Comparison of ENCODE assay signal across 13 cellular contexts in the genomic region with DNA sequence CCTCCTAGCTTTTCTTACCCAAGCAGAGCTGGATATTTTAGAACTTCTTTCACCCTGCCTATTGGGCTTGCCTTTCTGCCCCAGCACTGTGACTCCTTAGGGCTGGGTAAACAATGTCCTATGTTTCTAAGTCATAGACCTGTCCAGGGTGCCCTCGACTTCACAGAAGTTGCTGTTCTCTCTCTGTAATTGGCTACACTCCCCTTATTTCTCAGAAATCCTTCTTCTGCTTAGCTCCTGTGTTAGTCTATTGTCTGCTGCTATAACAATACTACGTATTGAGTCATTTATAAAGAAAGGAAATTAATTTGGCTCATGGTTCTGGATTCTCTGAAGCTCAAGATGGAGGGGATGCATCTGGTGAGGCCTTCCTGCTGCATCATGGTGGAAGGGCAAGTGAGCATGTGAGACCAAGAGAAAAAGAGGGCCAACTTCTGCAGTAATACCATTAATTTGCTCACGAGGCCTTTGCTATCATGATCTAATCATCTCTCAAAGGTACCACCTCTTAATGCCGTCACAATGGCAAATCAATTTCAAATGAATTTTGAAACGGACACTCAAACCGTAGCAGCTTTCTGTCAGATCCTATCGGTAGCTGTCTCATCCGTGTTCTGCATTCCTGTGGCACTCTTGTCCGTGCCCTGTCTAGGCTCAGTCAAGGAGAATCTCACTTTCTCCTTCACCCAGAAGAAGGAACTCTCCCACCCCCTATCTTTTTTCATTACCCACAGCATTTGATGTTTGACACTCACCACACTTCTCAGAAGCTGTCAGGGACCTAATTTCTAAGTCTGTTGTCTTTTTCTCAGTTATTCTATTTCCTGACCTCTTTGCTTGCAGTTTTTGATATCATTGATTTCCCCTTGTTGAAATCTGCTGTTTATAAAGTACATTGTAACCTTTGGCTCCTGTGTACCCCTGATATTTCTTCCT. TPM values are rescaled to one million over a fixed set of nuclear protein-coding genes. Genes with fewer than 3 reads are reported as not detected.
A peak's percentile ranks its signal among the peaks of the same experiment; 100 is the strongest.
DNase-seq lines count a peak whose midpoint lies in the region; ATAC-seq lines count a peak whose summit lies in the region.
"Had no signal": no experiment of that assay in that cellular context is flagged by ENCODE, and none has a peak within 500 bp of the region (broad histone marks: within the 10 kb centered on the region; RNA-seq: fewer than 3 reads in every experiment).

No MANE protein-coding gene starts in this region.

- peaks cover 23% of the 10 kb centered on the region for H3K9me3 Mint-ChIP-seq in activated naive CD4-positive, alpha-beta T cell treated with anti-CD3 and anti-CD28 coated beads, Interleukin-2, amount 10 ng/mL, durations not matched to agents 7 days and 5 days
- peaks cover 25% of the 10 kb centered on the region for H3K9me3 Mint-ChIP-seq in activated T-helper 1 cell treated with anti-CD3 and anti-CD28 coated beads, Interleukin-12 subunit alpha, Interleukin-12 subunit beta, Interleukin-2, Interleukin-4 antibody, amounts not matched to agents 30 ng/mL and 10 ng/mL and 1 ng/mL, durations not matched to agents 14 hours and 24 hours and 36 hours
- peaks cover 0 to 6% (median 0%) of the 10 kb centered on the region in 6 donors for H3K9me3 Mint-ChIP-seq in immature natural killer cell

- H3K4me1 Mint-ChIP-seq in activated naive CD4-positive, alpha-beta T cell treated with anti-CD3 and anti-CD28 coated beads, Interleukin-2, amount 10 ng/mL, durations not matched to agents 7 days and 5 days, result peaks cover 55% of the 10 kb centered on the region
- peaks cover 48% of the 10 kb centered on the region for H3K4me1 Mint-ChIP-seq in activated T-helper 1 cell treated with anti-CD3 and anti-CD28 coated beads, Interleukin-12 subunit alpha, Interleukin-12 subunit beta, Interleukin-2, Interleukin-4 antibody, amounts not matched to agents 30 ng/mL and 10 ng/mL and 1 ng/mL, durations not matched to agents 14 hours and 24 hours and 36 hours (ENCODE audit: low read depth)
- peaks cover 50% of the 10 kb centered on the region in 2 donors for H3K4me1 Mint-ChIP-seq in immature natural killer cell

- peak overlapping the region; percentile 75 for H3K27ac Mint-ChIP-seq in activated naive CD4-positive, alpha-beta T cell treated with anti-CD3 and anti-CD28 coated beads, Interleukin-2, amount 10 ng/mL, durations not matched to agents 7 days and 5 days
- peak overlapping the region; percentile 69 for H3K27ac Mint-ChIP-seq in activated T-helper 1 cell treated with anti-CD3 and anti-CD28 coated beads, Interleukin-12 subunit alpha, Interleukin-12 subunit beta, Interleukin-2, Interleukin-4 antibody, amounts not matched to agents 30 ng/mL and 10 ng/mL and 1 ng/mL, durations not matched to agents 14 hours and 24 hours and 36 hours
- peak overlapping the region; percentile 47 to 93 (median 86) for H3K27ac Mint-ChIP-seq in immature natural killer cell

- peak; percentile 20 for ATAC-seq in stimulated activated naive CD8-positive, alpha-beta T cell treated with anti-CD3 and anti-CD28 coated beads, Interleukin-15, Interleukin-2, amounts not matched to agents 100 U/mL and 50 U/mL, for 24 hours
- ATAC-seq in HG03108 (IDR thresholded peaks at IDR 0.05; ENCODE audit: unreplicated experiment), result no peak
- ATAC-seq: lower lobe of right lung, right cardiac atrium had no signal

- no peak overlapping the region for H3K4me3 Mint-ChIP-seq in activated naive CD4-positive, alpha-beta T cell treated with anti-CD3 and anti-CD28 coated beads, Interleukin-2, amount 10 ng/mL, durations not matched to agents 7 days and 5 days
- no peak overlapping the region for H3K4me3 Mint-ChIP-seq in activated T-helper 1 cell treated with anti-CD3 and anti-CD28 coated beads, Interleukin-12 subunit alpha, Interleukin-12 subunit beta, Interleukin-2, Interleukin-4 antibody, amounts not matched to agents 30 ng/mL and 10 ng/mL and 1 ng/mL, durations not matched to agents 14 hours and 24 hours and 36 hours
- H3K4me3 Mint-ChIP-seq in immature natural killer cell, result peak overlapping the region in 4 of 5 donors; percentile 27 to 78 (median 68)

- intact Hi-C loops in activated T-helper 1 cell treated with anti-CD3 and anti-CD28 coated beads, Interleukin-12 subunit alpha, Interleukin-12 subunit beta, Interleukin-2, Interleukin-4 antibody, amounts not matched to agents 30 ng/mL and 10 ng/mL and 1 ng/mL, durations not matched to agents 14 hours and 24 hours and 36 hours (cut with micrococcal nuclease), result no loop called here

- H3K27me3 Mint-ChIP-seq in activated naive CD4-positive, alpha-beta T cell treated with anti-CD3 and anti-CD28 coated beads, Interleukin-2, amount 10 ng/mL, durations not matched to agents 7 days and 5 days, result no peaks in the 10 kb centered on the region
- H3K27me3 Mint-ChIP-seq in activated T-helper 1 cell treated with anti-CD3 and anti-CD28 coated beads, Interleukin-12 subunit alpha, Interleukin-12 subunit beta, Interleukin-2, Interleukin-4 antibody, amounts not matched to agents 30 ng/mL and 10 ng/mL and 1 ng/mL, durations not matched to agents 14 hours and 24 hours and 36 hours (ENCODE audit: insufficient read depth), result no peaks in the 10 kb centered on the region
- peaks cover 0 to 3% (median 0%) of the 10 kb centered on the region in 3 donors for H3K27me3 Mint-ChIP-seq in immature natural killer cell (ENCODE audit: low read depth in 3 of 3)

- CTCF ChIA-PET in activated naive CD4-positive, alpha-beta T cell treated with anti-CD3 and anti-CD28 coated beads, Interleukin-2, amount 10 ng/mL, durations not matched to agents 7 days and 5 days (lab: Charles Lee), result interaction anchor here (1.1 to 9.8 kb wide), 7 partner anchors 8 to 79 kb away, joined by 3 to 201 read pairs (median 26); partner anchors contain the start of gene P2RY14

- H3K36me3 Mint-ChIP-seq in activated naive CD4-positive, alpha-beta T cell treated with anti-CD3 and anti-CD28 coated beads, Interleukin-2, amount 10 ng/mL, durations not matched to agents 7 days and 5 days, result peaks cover 24% of the 10 kb centered on the region
- H3K36me3 Mint-ChIP-seq in activated T-helper 1 cell treated with anti-CD3 and anti-CD28 coated beads, Interleukin-12 subunit alpha, Interleukin-12 subunit beta, Interleukin-2, Interleukin-4 antibody, amounts not matched to agents 30 ng/mL and 10 ng/mL and 1 ng/mL, durations not matched to agents 14 hours and 24 hours and 36 hours (ENCODE audit: low read depth), result peaks cover 33% of the 10 kb centered on the region
- peaks cover 6 to 14% (median 12%) of the 10 kb centered on the region in 3 donors for H3K36me3 Mint-ChIP-seq in immature natural killer cell

- no peak for DNase-seq in activated naive CD4-positive, alpha-beta T cell treated with anti-CD3 and anti-CD28 coated beads, Interleukin-2, amount 10 ng/mL, durations not matched to agents 7 days and 5 days
- DNase-seq in activated naive CD4-positive, alpha-beta T cell treated with anti-CD3 and anti-CD28 coated beads, Interleukin-2, amount 50 U/mL, for 16 hours, result no peak
- no peak for DNase-seq in activated T-helper 1 cell treated with anti-CD3 and anti-CD28 coated beads, Interleukin-12 subunit alpha, Interleukin-12 subunit beta, Interleukin-2, Interleukin-4 antibody, amounts not matched to agents 30 ng/mL and 10 ng/mL and 1 ng/mL, durations not matched to agents 14 hours and 24 hours and 36 hours (ENCODE audit: low spot score)
- DNase-seq in immature natural killer cell (no peak), NCI-H2171 treated with DMSO at 0.1 percent for 48 hours (lab: John Stamatoyannopoulos, UW) (no peak), cerebellum (ENCODE audit: low spot score) (no peak)
- DNase-seq in stimulated activated naive CD8-positive, alpha-beta T cell treated with anti-CD3 and anti-CD28 coated beads, Interleukin-15, Interleukin-2, amounts not matched to agents 100 U/mL and 50 U/mL, for 24 hours, result no peak
- DNase-seq: GF-D8, lower lobe of right lung, NCI-H187, NCI-H446 treated with DMSO at 0.1 percent for 48 hours, right cardiac atrium had no signal

RNA-seq across cellular contexts. Expression of gene GPR171, which starts 22.3 kb away (rescaled TPM):
- 172 and 191 TPM in 2 replicates for total RNA-seq in activated T-helper 1 cell treated with anti-CD3 and anti-CD28 coated beads, Interleukin-12 subunit alpha, Interleukin-12 subunit beta, Interleukin-2, Interleukin-4 antibody, amounts not matched to agents 30 ng/mL and 10 ng/mL and 1 ng/mL, durations not matched to agents 14 hours and 24 hours and 36 hours
- 10 to 100 TPM in 2 of 3 donors, 1 to 10 TPM in 1; 9.3 to 16.5 (median 13.5) TPM for polyA plus RNA-seq in immature natural killer cell
- total RNA-seq in cerebellum, result not detected

RNA-seq across cellular contexts. Expression of gene P2RY14, which starts 53.0 kb away (rescaled TPM):
- 7.7 and 9.4 TPM in 2 replicates for total RNA-seq in activated T-helper 1 cell treated with anti-CD3 and anti-CD28 coated beads, Interleukin-12 subunit alpha, Interleukin-12 subunit beta, Interleukin-2, Interleukin-4 antibody, amounts not matched to agents 30 ng/mL and 10 ng/mL and 1 ng/mL, durations not matched to agents 14 hours and 24 hours and 36 hours
- 1 to 10 TPM; 1.2 to 2.8 (median 1.5) TPM for polyA plus RNA-seq in immature natural killer cell
- 0.91 TPM for total RNA-seq in cerebellum

Comparison
In these comparisons a context has a peak if more than half of its experiments do, and no peak if none do; other contexts are left out.
1. H3K4me3 Mint-ChIP-seq: peak in immature natural killer cell (4 of 5); none in activated naive CD4-positive, alpha-beta T cell treated with anti-CD3 and anti-CD28 coated beads, Interleukin-2, amount 10 ng/mL, durations not matched to agents 7 days and 5 days (single experiment) and activated T-helper 1 cell treated with anti-CD3 and anti-CD28 coated beads, Interleukin-12 subunit alpha, Interleukin-12 subunit beta, Interleukin-2, Interleukin-4 antibody, amounts not matched to agents 30 ng/mL and 10 ng/mL and 1 ng/mL, durations not matched to agents 14 hours and 24 hours and 36 hours (single experiment).
2. RNA of gene GPR171, which starts 22.3 kb away (total RNA-seq): 172 to 191 TPM in activated T-helper 1 cell treated with anti-CD3 and anti-CD28 coated beads, Interleukin-12 subunit alpha, Interleukin-12 subunit beta, Interleukin-2, Interleukin-4 antibody, amounts not matched to agents 30 ng/mL and 10 ng/mL and 1 ng/mL, durations not matched to agents 14 hours and 24 hours and 36 hours; not detected in cerebellum (single experiment); every median in the first group is over 100 times any median in the second.
3. Peak in every context shown above with its lines, with median percentiles within 50 percentile points of each other: H3K27ac Mint-ChIP-seq.